ENCODE assay signal across 9 cellular contexts in genomic region chr5:87231037-87231808, GRCh38. TPM values are rescaled to one million over a fixed set of nuclear protein-coding genes. Genes with fewer than 3 reads are reported as not detected.
DNase-seq lines count a peak whose midpoint lies in the region; ATAC-seq and TF ChIP-seq lines count a peak whose summit lies in the region.
"Had no signal": no experiment of that assay in that cellular context is flagged by ENCODE, and none has a peak within 500 bp of the region (broad histone marks: within the 10 kb centered on the region; RNA-seq: fewer than 3 reads in every experiment).

No MANE protein-coding gene starts in this region.

- no peaks in the 10 kb centered on the region for H3K79me2 ChIP-seq in mammary epithelial cell (ENCODE audit: insufficient read depth, low read length)
- no peaks in the 10 kb centered on the region for H3K79me2 ChIP-seq in PC-3 (ENCODE audit: low read length)

- intact Hi-C loops in mammary epithelial cell (cut with micrococcal nuclease) = no loop called here
- intact Hi-C loops in breast epithelium (cut with DNase I; ENCODE audit: low total_unique reads) = no loop called here
- intact Hi-C loops in PC-3 (cut with micrococcal nuclease) = no loop called here
- intact Hi-C loops in testis (cut with DNase I; ENCODE audit: low total_unique reads) = no loop called here

- H3K4me3 ChIP-seq in mammary epithelial cell (replicated peaks in 1 of 3; ENCODE audit: insufficient read depth in 1 of 3, low read depth in 2 of 3, low read length in 3 of 3) (no peak overlapping the region), breast epithelium (no peak overlapping the region), PC-3 (ENCODE audit: low read length) (no peak overlapping the region), testis (no peak overlapping the region)

- H3K27me3 ChIP-seq in mammary epithelial cell (ENCODE audit: insufficient read depth, low read length) = no peaks in the 10 kb centered on the region
- H3K27me3 ChIP-seq in breast epithelium = no peaks in the 10 kb centered on the region
- H3K27me3 ChIP-seq in PC-3 (ENCODE audit: low read length) = no peaks in the 10 kb centered on the region
- H3K27me3 ChIP-seq in testis = no peaks in the 10 kb centered on the region

- no peak overlapping the region for H3K4me3 Mint-ChIP-seq in mesothelial cell of epicardium
- H3K4me3 Mint-ChIP-seq in activated CD4-positive, alpha-beta T cell treated with anti-CD3 and anti-CD28 coated beads, Interleukin-2, amount 10 ng/mL, durations not matched to agents 7 days and 5 days = no peak overlapping the region

- H2AFZ ChIP-seq in mammary epithelial cell (ENCODE audit: low read depth, low read length) = peak overlapping the region; percentile 46
- no peak overlapping the region for H2AFZ ChIP-seq in PC-3 (ENCODE audit: low read length)

- CTCF ChIA-PET in mammary epithelial cell (lab: Charles Lee; ENCODE audit: low non-redundant PET) = no interaction called here
- CTCF ChIA-PET in PC-3 (lab: Charles Lee) = no interaction called here
- CTCF ChIA-PET in activated CD4-positive, alpha-beta T cell treated with anti-CD3 and anti-CD28 coated beads, Interleukin-2, amount 10 ng/mL, durations not matched to agents 7 days and 5 days (lab: Charles Lee) = interaction anchor here (0.8 kb wide), 1 partner anchor 21 kb away, joined by 3 read pairs; no protein-coding TSS in a partner anchor

- H3K9me3 Mint-ChIP-seq in mesothelial cell of epicardium = no peaks in the 10 kb centered on the region
- no peaks in the 10 kb centered on the region for H3K9me3 Mint-ChIP-seq in activated CD4-positive, alpha-beta T cell treated with anti-CD3 and anti-CD28 coated beads, Interleukin-2, amount 10 ng/mL, durations not matched to agents 7 days and 5 days

- no peaks in the 10 kb centered on the region for H3K4me1 Mint-ChIP-seq in mesothelial cell of epicardium
- H3K4me1 Mint-ChIP-seq in activated CD4-positive, alpha-beta T cell treated with anti-CD3 and anti-CD28 coated beads, Interleukin-2, amount 10 ng/mL, durations not matched to agents 7 days and 5 days = no peaks in the 10 kb centered on the region

- H3K36me3 ChIP-seq in mammary epithelial cell (ENCODE audit: insufficient read depth, low read length) = no peaks in the 10 kb centered on the region
- H3K36me3 ChIP-seq in breast epithelium = no peaks in the 10 kb centered on the region
- no peaks in the 10 kb centered on the region for H3K36me3 ChIP-seq in PC-3 (ENCODE audit: low read depth, low read length)
- H3K36me3 ChIP-seq in testis (ENCODE audit: low read depth, missing control alignments) = no peaks in the 10 kb centered on the region

- DNase-seq in mammary epithelial cell (peak; percentile 71), breast epithelium (ENCODE audit: low spot score in 2 of 2) (no peak), PC-3 (peak; percentile 35), testis (peak; percentile 17), NCI-H2029 (lab: John Stamatoyannopoulos, UW) (no peak), mesothelial cell of epicardium (ENCODE audit: low spot score in 2 of 2, unreplicated experiment in 2 of 2) (no peak)
- DNase-seq in activated CD4-positive, alpha-beta T cell treated with anti-CD3 and anti-CD28 coated beads, Interleukin-2, amount 10 ng/mL, durations not matched to agents 7 days and 5 days = no peak
- DNase-seq: stimulated activated CD4-positive, alpha-beta T cell treated with anti-CD3 and anti-CD28 coated beads, Interleukin-2, amount 100 ng/mL, for 48 hours had no signal

- no peak overlapping the region for H3K27ac Mint-ChIP-seq in mesothelial cell of epicardium
- no peak overlapping the region for H3K27ac Mint-ChIP-seq in activated CD4-positive, alpha-beta T cell treated with anti-CD3 and anti-CD28 coated beads, Interleukin-2, amount 10 ng/mL, durations not matched to agents 7 days and 5 days

- BruUV-seq in mammary epithelial cell (replicated peaks; lab: Mats Ljungman, UMichigan) (no TSS peak), PC-3 (replicated peaks; lab: Mats Ljungman, UMichigan) (no TSS peak)

- H3K27me3 Mint-ChIP-seq in mesothelial cell of epicardium (ENCODE audit: low read depth) = no peaks in the 10 kb centered on the region
- no peaks in the 10 kb centered on the region for H3K27me3 Mint-ChIP-seq in activated CD4-positive, alpha-beta T cell treated with anti-CD3 and anti-CD28 coated beads, Interleukin-2, amount 10 ng/mL, durations not matched to agents 7 days and 5 days

- no peak for TF ChIP-seq POLR2A in breast epithelium (IDR thresholded peaks at IDR 0.05)
- TF ChIP-seq POLR2A in testis (IDR thresholded peaks at IDR 0.05) = no peak

- H3K9me3 ChIP-seq in mammary epithelial cell (replicated peaks; ENCODE audit: insufficient read depth, low read length) (no peaks in the 10 kb centered on the region), breast epithelium (no peaks in the 10 kb centered on the region), PC-3 (ENCODE audit: low read length) (no peaks in the 10 kb centered on the region), testis (no peaks in the 10 kb centered on the region)

- TF ChIP-seq CTCF in mammary epithelial cell (conservative IDR thresholded peaks at IDR 0.05 in 1 of 2, IDR thresholded peaks at IDR 0.05 in 1 of 2; ENCODE audit: extremely low read depth in 1 of 2, insufficient read depth in 1 of 2, low read depth in 1 of 2, low read length in 2 of 2) (no peak), breast epithelium (IDR thresholded peaks at IDR 0.05) (no peak), PC-3 (conservative IDR thresholded peaks at IDR 0.05; ENCODE audit: low read depth, low read length) (no peak), testis (IDR thresholded peaks at IDR 0.05) (no peak), mesothelial cell of epicardium (IDR thresholded peaks at IDR 0.05; ENCODE audit: unreplicated experiment) (no peak)

- H3F3A ChIP-seq in PC-3 (ENCODE audit: low read length, unreplicated experiment) = no peaks in the 10 kb centered on the region

- WGBS in mammary epithelial cell (ENCODE audit: low coverage, missing lambda C conversion rate) = 52% methylated on average over 5 of the region's 5 CpGs
- 80% methylated on average over 5 of the region's 5 CpGs for WGBS in testis, 2 donors

- POLR2A ChIA-PET in PC-3 (lab: Charles Lee; ENCODE audit: unreplicated experiment) = no interaction called here
- POLR2A ChIA-PET in activated CD4-positive, alpha-beta T cell treated with anti-CD3 and anti-CD28 coated beads, Interleukin-2, amount 10 ng/mL, durations not matched to agents 7 days and 5 days (lab: Charles Lee) = no interaction called here

- no peaks in the 10 kb centered on the region; the same call in 1 of the 2 replicates for H3K9me2 ChIP-seq in PC-3 (replicated peaks; ENCODE audit: low read length)

- dilution Hi-C loops in mammary epithelial cell (cut with HindIII; ENCODE audit: low sequenced_read_pairs) = no loop called here

- no peaks in the 10 kb centered on the region for H4K20me1 ChIP-seq in mammary epithelial cell (ENCODE audit: insufficient read depth, low read length)
- H4K20me1 ChIP-seq in PC-3 (ENCODE audit: low read length) = no peaks in the 10 kb centered on the region

- H3K27ac ChIP-seq in mammary epithelial cell (ENCODE audit: insufficient read depth, low read depth, low read length) (peak overlapping the region; percentile 53), breast epithelium (no peak overlapping the region), PC-3 (ENCODE audit: low read length) (no peak overlapping the region), testis (no peak overlapping the region)

- in situ Hi-C loops in mammary epithelial cell (cut with MboI; ENCODE audit: low sequenced_read_pairs in 2 of 2) = no loop called here

- ATAC-seq in HG02852 (IDR thresholded peaks at IDR 0.05; ENCODE audit: unreplicated experiment) = peak; percentile 99
- peak; percentile 40; the same call in 1 of the 2 replicates for ATAC-seq in PC-3

- peaks cover 15% of the 10 kb centered on the region for H3K4me1 ChIP-seq in mammary epithelial cell (ENCODE audit: insufficient read depth, low read length)
- no peaks in the 10 kb centered on the region for H3K4me1 ChIP-seq in breast epithelium
- H3K4me1 ChIP-seq in PC-3 (ENCODE audit: insufficient read depth, low read length) = peaks cover 8% of the 10 kb centered on the region; the same call in 1 of the 2 replicates
- H3K4me1 ChIP-seq in testis = no peaks in the 10 kb centered on the region

- H3K36me3 Mint-ChIP-seq in mesothelial cell of epicardium = no peaks in the 10 kb centered on the region
- H3K36me3 Mint-ChIP-seq in activated CD4-positive, alpha-beta T cell treated with anti-CD3 and anti-CD28 coated beads, Interleukin-2, amount 10 ng/mL, durations not matched to agents 7 days and 5 days (ENCODE audit: low read depth) = no peaks in the 10 kb centered on the region

- H3K4me2 ChIP-seq in mammary epithelial cell (ENCODE audit: insufficient read depth, low read depth, low read length) = no peak overlapping the region
- no peak overlapping the region for H3K4me2 ChIP-seq in PC-3 (ENCODE audit: low read length)

- no peak overlapping the region for H3K9ac ChIP-seq in mammary epithelial cell (ENCODE audit: insufficient read depth, low read length)
- no peak overlapping the region for H3K9ac ChIP-seq in PC-3 (ENCODE audit: low read length)

RNA-seq across cellular contexts. Expression of gene RASA1, which starts 36.5 kb away (rescaled TPM):
- total RNA-seq in mammary epithelial cell (10 to 100 TPM; 45.2 to 57.9 TPM), breast epithelium (10 to 100 TPM; 31.8 to 54.2 (median 41.1) TPM), PC-3 (2014; rRNA removed) (37.3 and 40.1 TPM in 2 replicates), testis (10 to 100 TPM; 61.1 to 65.2 TPM), mesothelial cell of epicardium (36.6 to 37.8 TPM (median 37.1 TPM) in 3 replicates)
- polyA plus RNA-seq in mammary epithelial cell (37.4 TPM), testis (ENCODE audit: insufficient read depth, low read depth, low replicate concordance) (45.9 TPM)
- polyA minus RNA-seq in mammary epithelial cell = 38.7 TPM
- total RNA-seq in activated CD4-positive, alpha-beta T cell treated with anti-CD3 and anti-CD28 coated beads, Interleukin-2, amount 10 ng/mL, durations not matched to agents 7 days and 5 days = 10 to 100 TPM; 19.0 to 20.6 TPM

Comparison
In these comparisons a context has a peak if more than half of its experiments do, and no peak if none do; other contexts are left out.
1. DNase-seq: peak in mammary epithelial cell (single experiment), PC-3 (single experiment) and testis (single experiment); none in breast epithelium (0 of 2), NCI-H2029 (single experiment), mesothelial cell of epicardium (0 of 2) and activated CD4-positive, alpha-beta T cell treated with anti-CD3 and anti-CD28 coated beads, Interleukin-2, amount 10 ng/mL, durations not matched to agents 7 days and 5 days (single experiment).